Comparison of ENCODE assay signal across 2 cellular contexts in the genomic region with DNA sequence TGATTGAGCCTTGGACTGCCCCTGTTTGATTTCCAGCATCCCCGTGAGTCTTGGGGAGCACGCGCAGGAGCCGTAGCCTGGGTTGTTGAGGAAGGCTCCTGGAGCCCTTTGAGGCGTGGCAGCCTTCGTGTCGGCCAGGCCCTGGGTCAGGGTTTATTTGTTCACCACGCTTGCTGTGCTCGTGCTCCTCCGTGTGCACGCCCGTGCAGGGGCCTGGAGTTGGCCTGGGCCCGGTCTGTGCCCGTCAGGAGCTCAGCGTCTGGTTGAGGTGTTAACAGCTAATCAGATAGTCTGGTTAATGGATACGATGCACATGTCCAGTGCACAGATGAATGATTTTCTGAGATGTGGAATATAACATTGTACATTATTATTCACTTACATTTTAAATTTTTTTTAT.
A peak's percentile ranks its signal among the peaks of the same experiment; 100 is the strongest.
TF ChIP-seq lines count a peak whose summit lies in the region.

No MANE protein-coding gene starts in this region.

TF ChIP-seq in IMR-90, 13 proteins besides CTCF, POLR2A, EP300 and RAD21:
- no peak for TF ChIP-seq MAFK (IDR thresholded peaks at IDR 0.05; ENCODE audit: low read depth, low read length)
- no peak for TF ChIP-seq CHD1 (IDR thresholded peaks at IDR 0.05; ENCODE audit: low read depth, low read length)
- no peak for TF ChIP-seq MAZ (IDR thresholded peaks at IDR 0.05; ENCODE audit: borderline replicate concordance, low read depth, low read length)
- TF ChIP-seq BHLHE40 (IDR thresholded peaks at IDR 0.05; ENCODE audit: low read depth, low read length), result no peak
- TF ChIP-seq RCOR1 (IDR thresholded peaks at IDR 0.05; ENCODE audit: insufficient replicate concordance, low read length), result no peak
- TF ChIP-seq CEBPB (IDR thresholded peaks at IDR 0.05; ENCODE audit: low read depth, low read length), result no peak
- TF ChIP-seq MXI1 (IDR thresholded peaks at IDR 0.05; ENCODE audit: borderline replicate concordance, low read depth, low read length), result no peak
- TF ChIP-seq RFX5 (IDR thresholded peaks at IDR 0.05; ENCODE audit: low read depth, low read length), result no peak

TF ChIP-seq in K562, 482 proteins besides CTCF, POLR2A, EP300 and RAD21:
- 0 out of 2 replicates have a peak, but pooled peaks have one; percentile 24 for TF ChIP-seq RBFOX2 (IDR thresholded peaks at IDR 0.05; ENCODE audit: low read depth, low read length)
- TF ChIP-seq, protein P1, sequence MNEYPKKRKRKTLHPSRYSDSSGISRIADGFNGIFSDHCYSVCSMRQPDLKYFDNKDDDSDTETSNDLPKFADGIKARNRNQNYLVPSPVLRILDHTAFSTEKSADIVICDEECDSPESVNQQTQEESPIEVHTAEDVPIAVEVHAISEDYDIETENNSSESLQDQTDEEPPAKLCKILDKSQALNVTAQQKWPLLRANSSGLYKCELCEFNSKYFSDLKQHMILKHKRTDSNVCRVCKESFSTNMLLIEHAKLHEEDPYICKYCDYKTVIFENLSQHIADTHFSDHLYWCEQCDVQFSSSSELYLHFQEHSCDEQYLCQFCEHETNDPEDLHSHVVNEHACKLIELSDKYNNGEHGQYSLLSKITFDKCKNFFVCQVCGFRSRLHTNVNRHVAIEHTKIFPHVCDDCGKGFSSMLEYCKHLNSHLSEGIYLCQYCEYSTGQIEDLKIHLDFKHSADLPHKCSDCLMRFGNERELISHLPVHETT (CRISPR knock-in tag; conservative IDR thresholded peaks at IDR 0.05 in 1 of 2, IDR thresholded peaks at IDR 0.05 in 1 of 2), result no peak
